ENCODE assay signal across 6 cellular contexts in genomic region chr7:105612806-105613205, GRCh38. TPM values are rescaled to one million over a fixed set of nuclear protein-coding genes. Genes with fewer than 3 reads are reported as not detected.
"Had no signal": no experiment of that assay in that cellular context is flagged by ENCODE, and none has a peak within 500 bp of the region (broad histone marks: within the 10 kb centered on the region; RNA-seq: fewer than 3 reads in every experiment).

No MANE protein-coding gene starts in this region.

- H3K4me3 Mint-ChIP-seq: GM23338, H9 had no signal

- H3K4me3 ChIP-seq: GM23338, K562 had no signal

- H2AFZ ChIP-seq: GM23338 had no signal

- DNase-seq: H9, HCEC 1CT, IMR-90 had no signal

- H3K4me2 ChIP-seq: GM23338 had no signal

- ATAC-seq: GM23338 had no signal

- H3K9me3 Mint-ChIP-seq: GM23338, H9 had no signal

RNA-seq across cellular contexts. Expression of gene EFCAB10, which starts 31.5 kb away (rescaled TPM):
- total RNA-seq: HT-29, IMR-90 had no signal
- polyA plus RNA-seq: IMR-90 had no signal
